ENCODE assay signal across 2 cellular contexts in the genomic region with DNA sequence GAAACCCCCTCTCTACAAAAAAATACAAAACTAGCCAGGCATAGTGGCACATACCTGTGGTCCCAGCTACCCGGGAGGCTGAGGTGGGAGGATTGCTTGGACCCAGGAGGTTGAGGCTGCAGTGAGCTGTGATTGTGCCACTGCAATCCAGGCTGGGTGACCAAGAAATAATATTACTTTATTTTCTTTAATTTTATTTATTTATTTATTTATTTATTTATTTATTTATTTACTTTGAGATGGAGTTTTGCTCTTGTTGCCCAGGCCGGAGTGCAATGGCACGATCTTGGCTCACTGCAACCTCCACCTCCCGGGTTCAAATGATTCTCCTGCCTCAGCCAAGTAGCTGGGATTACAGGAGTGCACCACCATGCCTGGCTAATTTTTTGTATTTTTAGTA. TPM values are rescaled to one million over a fixed set of nuclear protein-coding genes. Genes with fewer than 3 reads are reported as not detected.
"Had no signal": no experiment of that assay in that cellular context is flagged by ENCODE, and none has a peak within 500 bp of the region (broad histone marks: within the 10 kb centered on the region; RNA-seq: fewer than 3 reads in every experiment).

No MANE protein-coding gene starts in this region.

RNA-seq across cellular contexts. Expression of gene ELN, which starts 16.6 kb away (rescaled TPM):
- total RNA-seq: kidney epithelial cell had no signal
- polyA plus RNA-seq: keratinocyte had no signal
